8 cellular contexts compared by ENCODE assay signal in the genomic region with DNA sequence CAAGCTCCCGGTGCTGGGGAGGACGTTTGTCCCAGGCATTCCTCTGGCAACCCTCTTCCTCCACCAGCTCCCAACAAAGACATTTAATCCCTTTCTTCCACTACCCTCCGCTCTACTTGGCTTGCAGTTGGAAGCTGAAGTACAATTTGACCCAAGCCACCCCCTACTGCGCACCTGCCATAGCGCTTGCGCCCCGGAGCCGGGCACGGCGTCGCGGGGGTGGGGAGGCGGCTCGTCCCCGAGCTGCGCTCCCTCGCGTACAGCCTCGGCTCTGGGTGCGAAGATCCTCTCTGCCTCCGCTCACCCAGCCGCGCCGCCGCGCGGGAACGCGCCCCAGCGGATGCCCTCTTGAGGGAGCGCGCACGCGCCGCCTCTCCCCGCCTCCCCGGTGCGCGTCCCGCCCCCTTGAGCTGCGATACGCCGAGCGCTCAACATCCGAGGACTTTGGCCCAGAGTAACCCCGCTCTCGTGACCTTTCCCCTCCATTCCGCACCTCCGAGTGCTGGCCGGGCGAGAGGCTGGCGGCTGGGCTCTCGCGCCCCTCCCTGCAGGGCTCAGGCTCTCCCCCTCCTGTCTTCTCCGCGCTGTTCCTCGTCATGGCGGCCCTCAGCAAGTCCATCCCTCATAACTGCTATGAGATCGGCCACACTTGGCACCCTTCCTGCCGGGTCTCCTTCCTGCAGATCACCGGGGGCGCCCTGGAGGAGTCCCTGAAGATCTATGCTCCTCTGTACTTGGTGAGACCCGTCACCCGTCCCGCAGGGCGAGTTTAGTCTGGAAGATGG. TPM values are rescaled to one million over a fixed set of nuclear protein-coding genes. Genes with fewer than 3 reads are reported as not detected.
DNase-seq lines count a peak whose midpoint lies in the region; ATAC-seq and TF ChIP-seq lines count a peak whose summit lies in the region.

A gene (plus strand): TSS at position 485 of the 785 bp plus-strand sequence. CDS start 112 bp downstream, at position 597.

- H3K27me3 ChIP-seq in WERI-Rb-1 (ENCODE audit: insufficient read depth, low read depth, severe bottlenecking) (no peaks in the 10 kb centered on the region), breast epithelium (no peaks in the 10 kb centered on the region), iPS-20b (ENCODE audit: insufficient read depth, low read length) (no peaks in the 10 kb centered on the region)

- peak; percentile 15; the same call in 1 of the 2 replicates for TF ChIP-seq CTCF in WERI-Rb-1 (IDR thresholded peaks at IDR 0.05; ENCODE audit: low read depth, low read length)
- TF ChIP-seq CTCF in breast epithelium (IDR thresholded peaks at IDR 0.05): no peak

- H3K9me3 ChIP-seq in WERI-Rb-1 (ENCODE audit: severe bottlenecking): no peaks in the 10 kb centered on the region
- H3K9me3 ChIP-seq in breast epithelium: no peaks in the 10 kb centered on the region
- H3K9me3 ChIP-seq in iPS-20b (ENCODE audit: insufficient read depth, low read depth, low read length): no peaks in the 10 kb centered on the region

- H3K27ac ChIP-seq in WERI-Rb-1 (peak within 1 kb of the TSS; percentile 77), breast epithelium (peak within 1 kb of the TSS; percentile 88 to 97), iPS-20b (ENCODE audit: low read length) (peak within 1 kb of the TSS; percentile 50), skin epidermis (peak within 1 kb of the TSS; percentile 6 to 89 (median 81))

- ATAC-seq in GM18909 (IDR thresholded peaks at IDR 0.05; ENCODE audit: poor library complexity, unreplicated experiment) (peak; percentile 99), HG03159 (IDR thresholded peaks at IDR 0.05; ENCODE audit: unreplicated experiment) (peak; percentile 99)

- peak within 1 kb of the TSS; percentile 88 for H3K9ac ChIP-seq in iPS-20b (ENCODE audit: low read depth, low read length)

- DNase-seq in AG08395 (ENCODE audit: low spot score) (peak; percentile 97), NCI-H2227 (lab: John Stamatoyannopoulos, UW; ENCODE audit: unreplicated experiment) (peak; percentile 90), WERI-Rb-1 (peak; percentile 98), breast epithelium (ENCODE audit: low spot score in 2 of 2) (peak; percentile 76 to 88)

- H3K4me3 ChIP-seq in WERI-Rb-1 (ENCODE audit: low read depth, low read length): peak within 1 kb of the TSS; percentile 99
- peak within 1 kb of the TSS; percentile 58 to 88 (median 81) for H3K4me3 ChIP-seq in breast epithelium
- peak within 1 kb of the TSS; percentile 92 for H3K4me3 ChIP-seq in iPS-20b (ENCODE audit: low read length)
- H3K4me3 ChIP-seq in skin epidermis: peak within 1 kb of the TSS; percentile 51 to 91 (median 72)

- intact Hi-C loops in breast epithelium (cut with DNase I; ENCODE audit: low total_unique reads): loop anchor here (10.0 kb wide), 1 partner anchor 83 kb away; a partner anchor contains a TSS

- peaks cover 2% of the 10 kb centered on the region; the same call in 1 of the 2 replicates for H3K36me3 ChIP-seq in WERI-Rb-1
- no peaks in the 10 kb centered on the region for H3K36me3 ChIP-seq in breast epithelium
- H3K36me3 ChIP-seq in iPS-20b (ENCODE audit: insufficient read depth, low read depth, low read length): no peaks in the 10 kb centered on the region

- no peak for TF ChIP-seq POLR2A in breast epithelium (IDR thresholded peaks at IDR 0.05)

- H3K4me1 ChIP-seq in breast epithelium (peaks cover 0 to 4% of the 10 kb centered on the region in 2 donors), iPS-20b (ENCODE audit: insufficient read depth, low read length) (peaks cover 32% of the 10 kb centered on the region; the same call in 1 of the 2 replicates)

RNA-seq across cellular contexts. Expression of the gene that starts here (rescaled TPM):
- 10 to 100 TPM; 38.3 to 46.8 (median 43.2) TPM for total RNA-seq in breast epithelium

Comparison
In these comparisons a context has a peak if more than half of its experiments do, and no peak if none do; other contexts are left out.
1. Peak in every context shown above with its lines: DNase-seq, ATAC-seq, H3K4me3 ChIP-seq and H3K27ac ChIP-seq.